In the genomic region with DNA sequence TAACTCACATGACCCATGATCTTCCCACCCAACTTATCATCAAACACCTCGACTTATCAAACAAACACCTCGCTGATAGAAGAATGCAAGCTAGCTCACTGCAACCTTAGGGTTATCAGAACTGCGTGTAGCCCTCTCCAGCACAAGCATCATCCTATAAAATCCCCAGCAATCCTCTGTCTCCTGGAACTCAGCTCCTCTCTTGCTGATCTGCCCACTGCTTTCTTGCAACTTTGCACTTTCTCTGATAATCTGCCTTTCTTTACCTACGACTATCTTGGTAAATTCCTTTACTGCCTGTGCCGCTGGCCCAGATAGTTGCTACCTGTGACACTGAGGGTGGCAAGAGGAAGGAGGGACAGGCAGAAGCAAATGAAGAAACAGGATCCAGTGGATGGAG, we compare ENCODE assay signal across 10 cellular contexts.
"Had no signal": no experiment of that assay in that cellular context is flagged by ENCODE, and none has a peak within 500 bp of the region (broad histone marks: within the 10 kb centered on the region; RNA-seq: fewer than 3 reads in every experiment).

No MANE protein-coding gene starts in this region.

- FAIRE-seq: H54, HepG2, HTR-8/SVneo had no signal

- H2AFZ ChIP-seq: GM23248 had no signal

- H3K4me3 ChIP-seq: GM23248 had no signal

- H3K4me2 ChIP-seq: KMS-11 had no signal

- H3K9ac ChIP-seq: GM23248, KMS-11 had no signal

- H3K27ac ChIP-seq: GM23248, KMS-11 had no signal

- DNase-seq: GM23248, GOT3, H9, HCEC 1CT, HFFc6, KBM-7 had no signal
